Comparison of ENCODE assay signal across 8 cellular contexts in genomic region chr2:10811552-10811951, GRCh38. TPM values are rescaled to one million over a fixed set of nuclear protein-coding genes. Genes with fewer than 3 reads are reported as not detected.
A peak's percentile ranks its signal among the peaks of the same experiment; 100 is the strongest.
DNase-seq lines count a peak whose midpoint lies in the region; TF ChIP-seq lines count a peak whose summit lies in the region.

No MANE protein-coding gene starts in this region.

- no peak for DNase-seq in CD4-positive, alpha-beta memory T cell
- peak; percentile 36 for DNase-seq in NAMALWA (ENCODE audit: low spot score)
- no peak for DNase-seq in neural crest cell (ENCODE audit: low read depth, low spot score)
- DNase-seq in NCI-H69 (lab: John Stamatoyannopoulos, UW) = no peak
- no peak for DNase-seq in NCI-H446 (lab: John Stamatoyannopoulos, UW)
- DNase-seq in GM10248 (ENCODE audit: extremely low spot score) = no peak
- no peak for DNase-seq in COLO829 (ENCODE audit: low spot score)

- peak overlapping the region; percentile 52 to 95 (median 94) for H3K27ac Mint-ChIP-seq in CD4-positive, alpha-beta memory T cell
- peak overlapping the region; percentile 77 for H3K27ac Mint-ChIP-seq in neural crest cell (ENCODE audit: unreplicated experiment)

- H3K4me3 Mint-ChIP-seq in CD4-positive, alpha-beta memory T cell = peak overlapping the region; percentile 84 to 95 (median 94)
- H3K4me3 Mint-ChIP-seq in neural crest cell = peak overlapping the region; percentile 95

- H3K27me3 ChIP-seq in CD4-positive, alpha-beta memory T cell (ENCODE audit: insufficient read depth, low read length) = no peaks in the 10 kb centered on the region
- H3K27me3 ChIP-seq in ectodermal cell (ENCODE audit: control insufficient read depth, insufficient read depth, low read length, poor library complexity, severe bottlenecking) = no peaks in the 10 kb centered on the region

- TF ChIP-seq CTCF in neural crest cell (conservative IDR thresholded peaks at IDR 0.05) (no peak), GM10248 (IDR thresholded peaks at IDR 0.05; ENCODE audit: control extremely low read depth, extremely low read depth, low read depth, missing control alignments) (no peak)

- CTCF ChIA-PET in CD4-positive, alpha-beta memory T cell (lab: Charles Lee; ENCODE audit: partially characterized antibody) = interaction anchor here (1.4 to 2.2 kb wide), 4 partner anchors 19 to 321 kb away, joined by 6 to 13 read pairs (median 10); a partner anchor contains a TSS
- CTCF ChIA-PET in GM10248 (lab: Yijun Ruan, JAX) = interaction anchor here (0.9 to 9.9 kb wide), 3 partner anchors 9 to 22 kb away, joined by 3 to 88 read pairs (median 3); no protein-coding TSS in a partner anchor

- no peaks in the 10 kb centered on the region for H3K27me3 Mint-ChIP-seq in CD4-positive, alpha-beta memory T cell
- no peaks in the 10 kb centered on the region for H3K27me3 Mint-ChIP-seq in neural crest cell (ENCODE audit: low read depth)

- H3K4me3 ChIP-seq in CD4-positive, alpha-beta memory T cell (ENCODE audit: low read length in 2 of 2) = peak overlapping the region; percentile 72 to 92
- H3K4me3 ChIP-seq in ectodermal cell (ENCODE audit: insufficient read depth, low read depth, low read length) = peak overlapping the region; percentile 88

- H3K9me3 Mint-ChIP-seq in CD4-positive, alpha-beta memory T cell = no peaks in the 10 kb centered on the region
- H3K9me3 Mint-ChIP-seq in neural crest cell = no peaks in the 10 kb centered on the region

- 4 to 7% methylated on average over 15 of the region's 15 CpGs for WGBS in ectodermal cell, 2 experiments

- POLR2A ChIA-PET in CD4-positive, alpha-beta memory T cell (lab: Charles Lee; ENCODE audit: partially characterized antibody) = interaction anchor here (0.7 to 2.8 kb wide), 12 partner anchors 11 to 932 kb away, joined by 3 to 17 read pairs (median 8); partner anchors contain the start of genes NOL10, ODC1, ROCK2 and SLC66A3
- POLR2A ChIA-PET in GM10248 (lab: Yijun Ruan, JAX) = no interaction called here

- peaks cover 57% of the 10 kb centered on the region for H3K4me1 ChIP-seq in CD4-positive, alpha-beta memory T cell (ENCODE audit: insufficient read depth, low read length)
- peaks cover 12% of the 10 kb centered on the region for H3K4me1 ChIP-seq in ectodermal cell (ENCODE audit: control insufficient read depth, insufficient read depth, low read length)

- H3K9me3 ChIP-seq in CD4-positive, alpha-beta memory T cell (ENCODE audit: control insufficient read depth in 1 of 2, low read length in 2 of 2) = no peaks in the 10 kb centered on the region
- H3K9me3 ChIP-seq in ectodermal cell (ENCODE audit: control insufficient read depth, low read length) = no peaks in the 10 kb centered on the region

- intact Hi-C loops in CD4-positive, alpha-beta memory T cell (cut with micrococcal nuclease) = loop anchor here (2.0 to 10.0 kb wide), 6 partner anchors 19 to 1903 kb away; partner anchors contain the start of genes E2F6, HPCAL1, LPIN1 and ODC1

- H3K36me3 ChIP-seq in CD4-positive, alpha-beta memory T cell (ENCODE audit: insufficient read depth, low read length) = no peaks in the 10 kb centered on the region
- H3K36me3 ChIP-seq in ectodermal cell (ENCODE audit: control insufficient read depth, insufficient read depth, low read length) = no peaks in the 10 kb centered on the region

- H3K36me3 Mint-ChIP-seq in CD4-positive, alpha-beta memory T cell = peaks cover 0 to 13% of the 10 kb centered on the region in 2 donors
- peaks cover 5% of the 10 kb centered on the region for H3K36me3 Mint-ChIP-seq in neural crest cell (ENCODE audit: low read depth)

- peak overlapping the region; percentile 76 for H3K27ac ChIP-seq in CD4-positive, alpha-beta memory T cell (ENCODE audit: low read depth, low read length)
- H3K27ac ChIP-seq in ectodermal cell (ENCODE audit: insufficient read depth, low read depth, low read length, poor library complexity, severe bottlenecking) = no peak overlapping the region

- H3K4me1 Mint-ChIP-seq in CD4-positive, alpha-beta memory T cell = peaks cover 34 to 53% (median 43%) of the 10 kb centered on the region in 4 donors
- H3K4me1 Mint-ChIP-seq in neural crest cell = peaks cover 44% of the 10 kb centered on the region

RNA-seq across cellular contexts. Expression of gene PDIA6, which starts 1.0 kb away (rescaled TPM):
- total RNA-seq in CD4-positive, alpha-beta memory T cell = 10 to 100 TPM; 75.9 to 84.7 TPM
- 100 to 1,000 TPM; 140 to 273 TPM for polyA plus RNA-seq in CD4-positive, alpha-beta memory T cell
- 350 TPM for polyA plus RNA-seq in ectodermal cell (2013, experiment 1 of 4)
- 343 TPM for polyA plus RNA-seq in ectodermal cell (2013, experiment 2 of 4)
- 272 TPM for polyA plus RNA-seq in ectodermal cell (2013, experiment 3 of 4)
- 301 TPM for polyA plus RNA-seq in ectodermal cell (2013, experiment 4 of 4)
- total RNA-seq in neural crest cell = 235 and 248 TPM in 2 replicates
